Comparison of ENCODE assay signal across 27 cellular contexts in genomic region chr6:47383360-47383759, GRCh38.
"Had no signal": no experiment of that assay in that cellular context is flagged by ENCODE, and none has a peak within 500 bp of the region (broad histone marks: within the 10 kb centered on the region; RNA-seq: fewer than 3 reads in every experiment).

No MANE protein-coding gene starts in this region.

- H3K27ac ChIP-seq: stomach, suprapubic skin, testis, thoracic aorta, thyroid gland, tibial artery, tibial nerve, transverse colon, upper lobe of left lung, upper lobe of right lung, uterus, vagina had no signal

- ATAC-seq: stimulated activated effector memory CD8-positive, alpha-beta T cell treated with anti-CD3 and anti-CD28 coated beads, Interleukin-12 subunit alpha, Interleukin-12 subunit beta, amount 100 ng/mL, for 72 hours; stimulated activated memory B cell treated with anti-CD40 and anti-IgM and Interleukin-4, amounts not matched to agents 10 μg/mL and 1 μg/mL and 100 μg/mL, for 72 hours; stimulated activated naive B cell treated with anti-CD40 and anti-IgM and Interleukin-4, amounts not matched to agents 10 μg/mL and 1 μg/mL and 100 μg/mL, for 72 hours; stimulated activated naive CD8-positive, alpha-beta T cell treated with anti-CD3 and anti-CD28 coated beads, Interleukin-15, amount 100 ng/mL, for 72 hours; stimulated activated naive CD8-positive, alpha-beta T cell treated with anti-CD3 and anti-CD28 coated beads, Interleukin-15, Interleukin-2, amounts not matched to agents 100 U/mL and 50 U/mL, for 24 hours; upper lobe of right lung had no signal

- FAIRE-seq: urothelium cell line had no signal

- H3K27me3 ChIP-seq: stomach, suprapubic skin, testis, thyroid gland, tibial artery, tibial nerve, transverse colon, upper lobe of left lung, upper lobe of right lung, uterus, vagina had no signal

- H3K4me1 ChIP-seq: stomach, suprapubic skin, testis, thyroid gland, tibial artery, tibial nerve, transverse colon, upper lobe of left lung, upper lobe of right lung, uterus, vagina had no signal

- H3K4me3 ChIP-seq: stomach, suprapubic skin, testis, thoracic aorta, thyroid gland, tibial artery, tibial nerve, transverse colon, upper lobe of left lung, upper lobe of right lung, uterus, vagina had no signal

- H3K9me3 ChIP-seq: stomach, suprapubic skin, testis, thoracic aorta, thyroid gland, tibial artery, tibial nerve, transverse colon, upper lobe of left lung, upper lobe of right lung, uterus, vagina had no signal

- H3K36me3 ChIP-seq: stomach, suprapubic skin, thoracic aorta, thyroid gland, tibial artery, tibial nerve, transverse colon, upper lobe of left lung, upper lobe of right lung, uterus, vagina had no signal

- DNase-seq: stimulated activated CD4-positive, alpha-beta T cell treated with anti-CD3 and anti-CD28 coated beads, Interleukin-2, amount 100 ng/mL, for 48 hours; stimulated activated CD4-positive, alpha-beta T cell treated with anti-CD3 and anti-CD28 coated beads, Interleukin-4, amount 100 ng/mL, for 1 hour; stimulated activated CD4-positive, alpha-beta T cell treated with anti-CD3 and anti-CD28 coated beads, Interleukin-4, amount 100 ng/mL, for 24 hours; stimulated activated CD4-positive, alpha-beta T cell treated with anti-CD3 and anti-CD28 coated beads, Interleukin-4, amount 100 ng/mL, for 4 hours; stimulated activated CD8-positive, alpha-beta memory T cell treated with anti-CD3 and anti-CD28 coated beads, Interleukin-4, amount 100 ng/mL, for 48 hours; stimulated activated naive B cell treated with anti-CD40 and anti-IgM and Interleukin-4, amounts not matched to agents 10 μg/mL and 1 μg/mL and 100 μg/mL, for 72 hours; stimulated activated naive CD4-positive, alpha-beta T cell; stimulated activated naive CD4-positive, alpha-beta T cell treated with Interleukin-2 at 50 U/mL for 16 hours; stimulated activated naive CD8-positive, alpha-beta T cell treated with anti-CD3 and anti-CD28 coated beads, Interleukin-15, amount 100 ng/mL, for 72 hours; stimulated activated naive CD8-positive, alpha-beta T cell treated with anti-CD3 and anti-CD28 coated beads, Interleukin-15, Interleukin-2, amounts not matched to agents 100 U/mL and 50 U/mL, for 24 hours; stomach; substantia nigra; testis; thyroid gland; tibial artery; transverse colon; trophoblast cell; upper lobe of left lung; upper lobe of right lung; uterus had no signal
